In the genomic region with DNA sequence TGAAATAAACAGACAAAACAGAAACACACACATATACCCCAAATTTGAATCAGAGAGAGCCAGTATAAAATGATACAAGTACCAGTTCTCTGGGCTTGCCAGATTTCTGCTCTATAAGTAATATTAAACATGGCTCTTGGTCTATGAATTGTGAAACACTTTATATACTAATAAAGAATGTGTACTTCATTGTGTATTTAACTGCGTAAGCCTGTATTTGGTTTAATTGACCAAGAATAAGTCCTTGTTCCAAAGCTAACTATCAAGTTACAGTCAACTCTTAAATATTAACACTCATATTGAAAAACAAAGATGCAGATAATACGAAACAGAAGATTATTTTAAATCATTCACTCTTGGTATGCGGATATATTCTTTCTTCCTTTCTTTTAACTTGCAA, we compare ENCODE assay signal across 19 cellular contexts. TPM values are rescaled to one million over a fixed set of nuclear protein-coding genes. Genes with fewer than 3 reads are reported as not detected.
A peak's percentile ranks its signal among the peaks of the same experiment; 100 is the strongest.
DNase-seq lines count a peak whose midpoint lies in the region; ATAC-seq and TF ChIP-seq lines count a peak whose summit lies in the region.
"Had no signal": no experiment of that assay in that cellular context is flagged by ENCODE, and none has a peak within 500 bp of the region (broad histone marks: within the 10 kb centered on the region; RNA-seq: fewer than 3 reads in every experiment).

No MANE protein-coding gene starts in this region.

- H3K27ac ChIP-seq in HEK293 (ENCODE audit: extremely low read depth, low read depth, low read length): no peak overlapping the region
- peak overlapping the region; percentile 55 for H3K27ac ChIP-seq in caudate nucleus (ENCODE audit: low read depth, low read length)
- H3K27ac ChIP-seq in hepatocyte: no peak overlapping the region
- H3K27ac ChIP-seq in substantia nigra (ENCODE audit: low read depth, low read length, poor library complexity, severe bottlenecking): peak overlapping the region; percentile 57
- H3K27ac ChIP-seq: BLaER1 had no signal

- H3K4me2 ChIP-seq in hepatocyte: peak overlapping the region; percentile 14
- H3K4me2 ChIP-seq: BLaER1 had no signal

- POLR2A ChIA-PET in HEK293 (lab: Yijun Ruan, JAX): no interaction called here

- H3K4me1 ChIP-seq in HEK293 (ENCODE audit: control insufficient read depth, insufficient read depth, low read length) (peaks cover 17% of the 10 kb centered on the region), hepatocyte (ENCODE audit: insufficient read depth) (peaks cover 29% of the 10 kb centered on the region)
- H3K4me1 ChIP-seq: BLaER1 had no signal

- TF ChIP-seq CTCF in HEK293 (tag by site-specific recombination; IDR thresholded peaks at IDR 0.05) (no peak), hepatocyte (IDR thresholded peaks at IDR 0.05; ENCODE audit: poor library complexity) (no peak)

- peaks cover 0 to 28% of the 10 kb centered on the region in 2 experiments for H3K36me3 ChIP-seq in HEK293 (ENCODE audit: control insufficient read depth in 2 of 2, insufficient read depth in 1 of 2, low read length in 2 of 2)
- no peaks in the 10 kb centered on the region for H3K36me3 ChIP-seq in hepatocyte (replicated peaks; ENCODE audit: insufficient read depth, low read depth)
- H3K36me3 ChIP-seq: BLaER1 had no signal

- WGBS in hepatocyte (ENCODE audit: low lambda C conversion rate, missing lambda C conversion rate): 50% methylated on average over 3 of the region's 3 CpGs

- H3K9me3 ChIP-seq in HEK293 (ENCODE audit: control insufficient read depth, insufficient read depth, low read depth, low read length) (no peaks in the 10 kb centered on the region), hepatocyte (ENCODE audit: low read depth) (no peaks in the 10 kb centered on the region)
- H3K9me3 ChIP-seq: BLaER1 had no signal

- H3K79me2 ChIP-seq in hepatocyte: peaks cover 99% of the 10 kb centered on the region

- no peak for ATAC-seq in GM21390 (IDR thresholded peaks at IDR 0.05; ENCODE audit: unreplicated experiment)
- no peak for ATAC-seq in GM21576 (IDR thresholded peaks at IDR 0.05; ENCODE audit: unreplicated experiment)
- no peak for ATAC-seq in Right ventricle myocardium inferior
- ATAC-seq: GM12878, GM23338, HepG2 had no signal

- no peaks in the 10 kb centered on the region for H3K27me3 ChIP-seq in hepatocyte

- H3K4me3 ChIP-seq in HEK293 (ENCODE audit: low read depth, low read length): no peak overlapping the region
- no peak overlapping the region for H3K4me3 ChIP-seq in hepatocyte
- H3K4me3 ChIP-seq: BLaER1, GM12878, GM23338 had no signal

- H2AFZ ChIP-seq in hepatocyte: no peak overlapping the region
- H2AFZ ChIP-seq: GM23338 had no signal

- no peaks in the 10 kb centered on the region for H3K9me2 ChIP-seq in hepatocyte (replicated peaks; ENCODE audit: insufficient read depth)

- DNase-seq in caudate nucleus (lab: John Stamatoyannopoulos, UW) (no peak), hepatocyte (ENCODE audit: low spot score) (no peak), substantia nigra (lab: John Stamatoyannopoulos, UW) (no peak), Right ventricle myocardium inferior (ENCODE audit: missing footprints) (no peak), HuH-7.5 (ENCODE audit: low spot score) (no peak)
- DNase-seq: 8988T; CD4-positive, alpha-beta memory T cell; DMS79 treated with DMSO at 0.1 percent for 48 hours; HCEC 1CT; HFFc6 had no signal

- CTCF ChIA-PET in HEK293 (lab: Yijun Ruan, JAX): no interaction called here

- intact Hi-C loops in Right ventricle myocardium inferior (cut with DNase I): no loop called here

- H4K20me1 ChIP-seq in hepatocyte (ENCODE audit: insufficient read depth, poor library complexity, severe bottlenecking): peaks cover 69% of the 10 kb centered on the region
- H4K20me1 ChIP-seq: BLaER1 had no signal

TF ChIP-seq in HEK293, 187 proteins besides CTCF, POLR2A, EP300 and RAD21:
- TF ChIP-seq ZNF488 (tag by site-specific recombination; IDR thresholded peaks at IDR 0.05) (no peak), ZNF48 (tag by site-specific recombination; IDR thresholded peaks at IDR 0.05) (no peak), ZNF658 (tag by site-specific recombination; IDR thresholded peaks at IDR 0.05) (no peak), ZSCAN30 (tag by site-specific recombination; IDR thresholded peaks at IDR 0.05) (peak; percentile 30; the same call in 1 of the 2 replicates), ZNF391 (tag by site-specific recombination; IDR thresholded peaks at IDR 0.05; ENCODE audit: borderline replicate concordance, low read depth) (no peak)

RNA-seq across cellular contexts. Expression of gene FGFR2, which starts 8.7 kb away (rescaled TPM):
- total RNA-seq in hepatocyte (72.6 and 90.4 TPM in 2 replicates), Right ventricle myocardium inferior (0.70 TPM)
- polyA plus RNA-seq in hepatocyte: 41.3 and 50.8 TPM in 2 replicates
- total RNA-seq: HFFc6 had no signal
- polyA plus RNA-seq: AG04450, CD14-positive monocyte had no signal

Comparison
In these comparisons a context has a peak if more than half of its experiments do, and no peak if none do; other contexts are left out.
1. H3K27ac ChIP-seq: peak in caudate nucleus (single experiment) and substantia nigra (single experiment); none in HEK293 (single experiment) and hepatocyte (single experiment).
2. RNA of gene FGFR2, which starts 8.7 kb away (total RNA-seq): 72.6 to 90.4 TPM in hepatocyte; 0.70 TPM in Right ventricle myocardium inferior (single experiment); every median in the first group is over 10 times any median in the second.